ENCODE assay signal across 12 cellular contexts in the genomic region with DNA sequence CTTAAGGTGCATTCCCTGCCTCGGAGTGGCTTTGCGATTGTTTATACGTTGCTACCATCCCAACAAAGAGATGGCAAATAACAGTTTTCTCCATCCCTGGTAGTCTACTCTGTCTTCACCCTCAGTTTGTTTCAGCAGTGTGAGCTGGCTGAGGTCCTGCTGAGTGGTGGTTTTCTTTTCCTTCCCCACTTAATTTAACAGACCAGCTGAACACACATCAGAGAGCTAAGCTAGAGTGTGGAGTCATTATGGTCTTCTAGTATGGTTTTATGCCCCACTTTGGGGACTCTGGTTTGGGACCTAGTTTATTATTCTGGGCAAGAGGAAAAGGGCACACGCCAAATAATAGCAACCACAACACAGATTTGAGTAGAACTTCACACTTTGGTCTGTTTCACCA. TPM values are rescaled to one million over a fixed set of nuclear protein-coding genes. Genes with fewer than 3 reads are reported as not detected.
DNase-seq lines count a peak whose midpoint lies in the region; ATAC-seq and TF ChIP-seq lines count a peak whose summit lies in the region.
"Had no signal": no experiment of that assay in that cellular context is flagged by ENCODE, and none has a peak within 500 bp of the region (broad histone marks: within the 10 kb centered on the region; RNA-seq: fewer than 3 reads in every experiment).

No MANE protein-coding gene starts in this region.

- H3K9me3 Mint-ChIP-seq in activated naive CD4-positive, alpha-beta T cell treated with anti-CD3 and anti-CD28 coated beads, Interleukin-2, amount 50 U/mL, for 72 hours, result no peaks in the 10 kb centered on the region
- H3K9me3 Mint-ChIP-seq in nephron, result no peaks in the 10 kb centered on the region

- H3K36me3 Mint-ChIP-seq in activated naive CD4-positive, alpha-beta T cell treated with anti-CD3 and anti-CD28 coated beads, Interleukin-2, amount 50 U/mL, for 72 hours, result peaks cover 19 to 27% of the 10 kb centered on the region in 2 donors
- peaks cover 6% of the 10 kb centered on the region for H3K36me3 Mint-ChIP-seq in nephron (ENCODE audit: low read depth)

- peaks cover 45% of the 10 kb centered on the region for H3K4me1 Mint-ChIP-seq in nephron

- peaks cover 7% of the 10 kb centered on the region for H3K27me3 Mint-ChIP-seq in nephron (ENCODE audit: low read depth)

- DNase-seq in GM10266 (ENCODE audit: extremely low spot score) (no peak), NCI-H2107 (lab: John Stamatoyannopoulos, UW) (peak; percentile 10)
- DNase-seq in activated naive CD4-positive, alpha-beta T cell treated with anti-CD3 and anti-CD28 coated beads, Interleukin-2, amount 50 U/mL, for 72 hours (ENCODE audit: low spot score in 2 of 2), result peak in 1 of 2 donors; percentile 44
- no peak for DNase-seq in stimulated activated CD4-positive, alpha-beta T cell treated with anti-CD3 and anti-CD28 coated beads, Interleukin-2, amount 100 ng/mL, for 24 hours
- DNase-seq: Caco-2, cerebellar nuclear complex, NCI-H345, Peyer's patch had no signal

- H3K27ac Mint-ChIP-seq in activated naive CD4-positive, alpha-beta T cell treated with anti-CD3 and anti-CD28 coated beads, Interleukin-2, amount 50 U/mL, for 72 hours, result peak overlapping the region; percentile 96 to 99
- H3K27ac Mint-ChIP-seq in nephron, result peak overlapping the region in 2 of 3 experiments; percentile 100

- TF ChIP-seq CTCF in GM10266 (IDR thresholded peaks at IDR 0.05; ENCODE audit: control insufficient read depth, insufficient read depth, low read depth, missing control alignments) (peak; percentile 1), nephron (IDR thresholded peaks at IDR 0.05; ENCODE audit: unreplicated experiment in 3 of 3) (no peak)

- peak overlapping the region; percentile 55 to 71 (median 63) for H3K4me3 Mint-ChIP-seq in nephron

- peak; percentile 28 to 50 for ATAC-seq in activated naive CD4-positive, alpha-beta T cell treated with anti-CD3 and anti-CD28 coated beads, Interleukin-2, amount 50 U/mL, for 72 hours
- no peak for ATAC-seq in GM19023 (IDR thresholded peaks at IDR 0.05; ENCODE audit: unreplicated experiment)
- no peak for ATAC-seq in HG03280 (IDR thresholded peaks at IDR 0.05; ENCODE audit: unreplicated experiment)
- ATAC-seq: sciatic nerve had no signal

RNA-seq across cellular contexts. Expression of gene PIGV, which starts 2.2 kb away (rescaled TPM):
- total RNA-seq in activated naive CD4-positive, alpha-beta T cell treated with anti-CD3 and anti-CD28 coated beads, Interleukin-2, amount 50 U/mL, for 72 hours, result 10 to 100 TPM; 15.9 to 21.0 TPM

RNA-seq across cellular contexts. Expression of gene ZDHHC18, which starts 36.5 kb away (rescaled TPM):
- total RNA-seq in activated naive CD4-positive, alpha-beta T cell treated with anti-CD3 and anti-CD28 coated beads, Interleukin-2, amount 50 U/mL, for 72 hours, result 10 to 100 TPM; 37.8 to 59.5 TPM

Comparison
In these comparisons a context has a peak if more than half of its experiments do, and no peak if none do; other contexts are left out.
1. ATAC-seq: peak in activated naive CD4-positive, alpha-beta T cell treated with anti-CD3 and anti-CD28 coated beads, Interleukin-2, amount 50 U/mL, for 72 hours (2 of 2); none in GM19023 (single experiment) and HG03280 (single experiment).